ENCODE assay signal across 14 cellular contexts in the genomic region with DNA sequence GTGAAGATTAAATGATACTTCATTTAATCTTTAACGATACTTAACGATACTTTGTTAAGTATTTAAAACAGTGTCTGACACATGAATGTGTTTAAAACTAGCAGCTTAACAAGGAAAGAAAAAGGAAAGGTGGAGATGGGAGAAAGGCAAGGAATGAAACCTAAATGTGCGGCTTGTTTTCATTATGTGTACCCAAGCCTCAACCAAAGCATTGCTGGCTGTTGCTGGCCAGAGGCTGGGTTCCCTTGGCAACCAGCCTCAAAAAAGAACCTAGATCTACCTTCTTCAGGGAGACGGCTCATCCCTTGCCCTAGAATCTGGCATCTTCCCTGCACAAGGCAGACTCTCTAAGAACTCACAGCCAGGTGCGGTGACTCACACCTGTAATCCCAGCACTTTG. TPM values are rescaled to one million over a fixed set of nuclear protein-coding genes. Genes with fewer than 3 reads are reported as not detected.
DNase-seq lines count a peak whose midpoint lies in the region; ATAC-seq and TF ChIP-seq lines count a peak whose summit lies in the region.
"Had no signal": no experiment of that assay in that cellular context is flagged by ENCODE, and none has a peak within 500 bp of the region (broad histone marks: within the 10 kb centered on the region; RNA-seq: fewer than 3 reads in every experiment).

No MANE protein-coding gene starts in this region.

- H3K4me3 ChIP-seq in CD4-positive, alpha-beta memory T cell (ENCODE audit: low read length in 2 of 2), result no peak overlapping the region
- no peak overlapping the region for H3K4me3 ChIP-seq in neutrophil (ENCODE audit: low read depth in 1 of 2, low read length in 1 of 2)
- H3K4me3 ChIP-seq: adrenal gland, right atrium auricular region had no signal

- no peaks in the 10 kb centered on the region for H3K9me3 ChIP-seq in CD4-positive, alpha-beta memory T cell (ENCODE audit: control insufficient read depth in 1 of 2, low read length in 2 of 2)
- no peaks in the 10 kb centered on the region for H3K9me3 ChIP-seq in neutrophil
- H3K9me3 ChIP-seq: adrenal gland, right atrium auricular region had no signal

- H3K36me3 Mint-ChIP-seq in CD4-positive, alpha-beta memory T cell, result peaks cover 31 to 46% of the 10 kb centered on the region in 2 donors
- no peaks in the 10 kb centered on the region for H3K36me3 Mint-ChIP-seq in HFFc6 (ENCODE audit: low read depth)
- peaks cover 50% of the 10 kb centered on the region for H3K36me3 Mint-ChIP-seq in dendritic cell treated with granulocyte-macrophage colony-stimulating factor and Interleukin-4, amounts not matched to agents 40 ng/mL and 50 ng/mL, for 4 days (ENCODE audit: low read depth)

- no peak for DNase-seq in CD4-positive, alpha-beta memory T cell
- DNase-seq in HFFc6 (no peak), DMS153 treated with DMSO at 0.1 percent for 48 hours (lab: John Stamatoyannopoulos, UW; ENCODE audit: unreplicated experiment) (no peak)
- no peak for DNase-seq in stimulated activated CD4-positive, alpha-beta T cell treated with anti-CD3 and anti-CD28 coated beads, Interleukin-4, amount 100 ng/mL, for 24 hours
- DNase-seq: activated CD8-positive, alpha-beta memory T cell treated with anti-CD3 and anti-CD28 coated beads, Interleukin-2, amount 50 U/mL, for 48 hours; adrenal gland; AML-193; natural killer cell; NCI-H1694 treated with DMSO at 0.1 percent for 48 hours had no signal

- H3K27ac Mint-ChIP-seq in CD4-positive, alpha-beta memory T cell, result peak overlapping the region; percentile 24 to 79 (median 67)
- H3K27ac Mint-ChIP-seq in HFFc6, result peak overlapping the region; percentile 9; the same call in 1 of the 2 replicates
- peak overlapping the region; percentile 17 for H3K27ac Mint-ChIP-seq in dendritic cell treated with granulocyte-macrophage colony-stimulating factor and Interleukin-4, amounts not matched to agents 40 ng/mL and 50 ng/mL, for 4 days
- H3K27ac Mint-ChIP-seq: natural killer cell had no signal

- peaks cover 27 to 41% (median 35%) of the 10 kb centered on the region in 4 donors for H3K4me1 Mint-ChIP-seq in CD4-positive, alpha-beta memory T cell
- H3K4me1 Mint-ChIP-seq in HFFc6 (ENCODE audit: low read depth), result peaks cover 25% of the 10 kb centered on the region
- peaks cover 26% of the 10 kb centered on the region for H3K4me1 Mint-ChIP-seq in dendritic cell treated with granulocyte-macrophage colony-stimulating factor and Interleukin-4, amounts not matched to agents 40 ng/mL and 50 ng/mL, for 4 days (ENCODE audit: low read depth)

- POLR2A ChIA-PET in CD4-positive, alpha-beta memory T cell (lab: Charles Lee; ENCODE audit: partially characterized antibody), result interaction anchor here (1.0 to 29.5 kb wide), 4 partner anchors 12 to 160 kb away, joined by 4 to 2231 read pairs (median 223); partner anchors contain the start of genes C2orf42, MXD1 and PCBP1

- CTCF ChIA-PET in CD4-positive, alpha-beta memory T cell (lab: Charles Lee; ENCODE audit: partially characterized antibody), result interaction anchor here (0.7 to 5.8 kb wide), 8 partner anchors 9 to 159 kb away, joined by 3 to 109 read pairs (median 6); partner anchors contain the start of gene MXD1

- no peaks in the 10 kb centered on the region for H3K27me3 ChIP-seq in CD4-positive, alpha-beta memory T cell (ENCODE audit: insufficient read depth, low read length)
- H3K27me3 ChIP-seq in neutrophil, result no peaks in the 10 kb centered on the region
- H3K27me3 ChIP-seq: adrenal gland, right atrium auricular region had no signal

- TF ChIP-seq CTCF in HFFc6 (IDR thresholded peaks at IDR 0.05) (no peak), neutrophil (IDR thresholded peaks at IDR 0.05) (no peak)

- H3K4me3 Mint-ChIP-seq in CD4-positive, alpha-beta memory T cell, result peak overlapping the region in 2 of 8 donors; percentile 22 to 27
- H3K4me3 Mint-ChIP-seq in HFFc6, result no peak overlapping the region
- no peak overlapping the region for H3K4me3 Mint-ChIP-seq in dendritic cell treated with granulocyte-macrophage colony-stimulating factor and Interleukin-4, amounts not matched to agents 40 ng/mL and 50 ng/mL, for 4 days
- H3K4me3 Mint-ChIP-seq: natural killer cell had no signal

- H3K4me1 ChIP-seq in CD4-positive, alpha-beta memory T cell (ENCODE audit: insufficient read depth, low read length), result peaks cover 31% of the 10 kb centered on the region
- H3K4me1 ChIP-seq in neutrophil (ENCODE audit: control insufficient read depth in 1 of 2, insufficient read depth in 1 of 2, low read depth in 1 of 2, low read length in 1 of 2), result peaks cover 39 to 41% of the 10 kb centered on the region in 2 experiments

- H3K9me3 Mint-ChIP-seq in CD4-positive, alpha-beta memory T cell, result no peaks in the 10 kb centered on the region
- H3K9me3 Mint-ChIP-seq in HFFc6, result no peaks in the 10 kb centered on the region
- no peaks in the 10 kb centered on the region for H3K9me3 Mint-ChIP-seq in dendritic cell treated with granulocyte-macrophage colony-stimulating factor and Interleukin-4, amounts not matched to agents 40 ng/mL and 50 ng/mL, for 4 days
- H3K9me3 Mint-ChIP-seq: natural killer cell had no signal

- ATAC-seq in HG02571 (IDR thresholded peaks at IDR 0.05; ENCODE audit: unreplicated experiment), result no peak
- ATAC-seq: natural killer cell, Right ventricle myocardium inferior had no signal

- no peaks in the 10 kb centered on the region for H3K27me3 Mint-ChIP-seq in CD4-positive, alpha-beta memory T cell
- no peaks in the 10 kb centered on the region for H3K27me3 Mint-ChIP-seq in HFFc6 (ENCODE audit: insufficient read depth)
- no peaks in the 10 kb centered on the region for H3K27me3 Mint-ChIP-seq in dendritic cell treated with granulocyte-macrophage colony-stimulating factor and Interleukin-4, amounts not matched to agents 40 ng/mL and 50 ng/mL, for 4 days

- peaks cover 14% of the 10 kb centered on the region for H3K36me3 ChIP-seq in CD4-positive, alpha-beta memory T cell (ENCODE audit: insufficient read depth, low read length)
- peaks cover 14% of the 10 kb centered on the region for H3K36me3 ChIP-seq in neutrophil

- intact Hi-C loops in CD4-positive, alpha-beta memory T cell (cut with micrococcal nuclease), result no loop called here
- intact Hi-C loops in dendritic cell treated with granulocyte-macrophage colony-stimulating factor and Interleukin-4, amounts not matched to agents 40 ng/mL and 50 ng/mL, for 4 days (cut with micrococcal nuclease), result no loop called here

- no peak overlapping the region for H3K27ac ChIP-seq in CD4-positive, alpha-beta memory T cell (ENCODE audit: low read depth, low read length)
- H3K27ac ChIP-seq in neutrophil, result peak overlapping the region; percentile 48
- H3K27ac ChIP-seq: right atrium auricular region had no signal

RNA-seq across cellular contexts. Expression of gene PCBP1, which starts 13.8 kb away (rescaled TPM):
- 100 to 1,000 TPM; 372 to 383 TPM for total RNA-seq in CD4-positive, alpha-beta memory T cell
- 100 to 1,000 TPM; 116 to 153 TPM for polyA plus RNA-seq in CD4-positive, alpha-beta memory T cell
- 100 to 1,000 TPM; 293 to 369 (median 361) TPM for total RNA-seq in HFFc6 (2021; fragmentation: NEBNext Ultra II Directional; extraction: Animal tissue kit (Norgen Biotek cat#: 25700))

Comparison
In these comparisons a context has a peak if more than half of its experiments do, and no peak if none do; other contexts are left out.
1. H3K27ac Mint-ChIP-seq: peak in every context shown above with its lines; median percentile 67 in CD4-positive, alpha-beta memory T cell; 17 in dendritic cell treated with granulocyte-macrophage colony-stimulating factor and Interleukin-4, amounts not matched to agents 40 ng/mL and 50 ng/mL, for 4 days; 9 in HFFc6.